ENCODE assay signal across 8 cellular contexts in the genomic region with DNA sequence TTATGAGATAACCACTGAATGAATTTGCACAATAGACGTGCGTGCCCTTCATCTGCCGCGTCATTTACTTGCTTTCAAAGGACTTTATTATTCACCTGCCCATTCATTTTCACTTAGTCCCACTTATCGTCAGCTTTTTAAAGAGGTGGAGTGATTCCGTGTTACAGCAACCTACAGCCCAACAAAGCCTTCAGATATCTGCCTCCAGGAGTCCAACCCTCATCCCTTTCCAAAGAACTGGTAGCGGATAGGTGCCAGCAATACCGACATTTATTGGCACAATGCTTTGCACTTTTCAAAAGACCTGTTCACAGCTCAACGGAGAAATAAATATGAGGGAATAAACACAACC. TPM values are rescaled to one million over a fixed set of nuclear protein-coding genes. Genes with fewer than 3 reads are reported as not detected.
A peak's percentile ranks its signal among the peaks of the same experiment; 100 is the strongest.
DNase-seq lines count a peak whose midpoint lies in the region; ATAC-seq lines count a peak whose summit lies in the region.

No MANE protein-coding gene starts in this region.

- ATAC-seq in GM18907 (IDR thresholded peaks at IDR 0.05; ENCODE audit: unreplicated experiment) = peak; percentile 6
- ATAC-seq in stimulated activated memory B cell treated with anti-CD40 and anti-IgM and Interleukin-4, amounts not matched to agents 10 μg/mL and 1 μg/mL and 100 μg/mL, for 72 hours = peak; percentile 1

- H3K27me3 ChIP-seq in adipocyte (replicated peaks; ENCODE audit: control insufficient read depth, insufficient read depth, low read length) = no peaks in the 10 kb centered on the region

- H3K27ac Mint-ChIP-seq in IgD-negative memory B cell (peak overlapping the region; percentile 88 to 95 (median 89)), immature natural killer cell (peak overlapping the region; percentile 91 to 97 (median 96))
- peak overlapping the region; percentile 83 for H3K27ac Mint-ChIP-seq in stimulated activated memory B cell treated with anti-CD40 and anti-IgM and Interleukin-4, amounts not matched to agents 10 μg/mL and 1 μg/mL and 100 μg/mL, for 72 hours

- H3K27me3 Mint-ChIP-seq in IgD-negative memory B cell = no peaks in the 10 kb centered on the region
- H3K27me3 Mint-ChIP-seq in immature natural killer cell (ENCODE audit: low read depth in 3 of 3) = peaks cover 0 to 4% (median 0%) of the 10 kb centered on the region in 3 donors
- H3K27me3 Mint-ChIP-seq in stimulated activated memory B cell treated with anti-CD40 and anti-IgM and Interleukin-4, amounts not matched to agents 10 μg/mL and 1 μg/mL and 100 μg/mL, for 72 hours = no peaks in the 10 kb centered on the region

- H3K4me3 ChIP-seq in adipocyte (ENCODE audit: low read length) = peak overlapping the region; percentile 97

- H3K36me3 Mint-ChIP-seq in IgD-negative memory B cell (peaks cover 5% of the 10 kb centered on the region), immature natural killer cell (peaks cover 0 to 3% (median 0%) of the 10 kb centered on the region in 3 donors)
- peaks cover 10% of the 10 kb centered on the region for H3K36me3 Mint-ChIP-seq in stimulated activated memory B cell treated with anti-CD40 and anti-IgM and Interleukin-4, amounts not matched to agents 10 μg/mL and 1 μg/mL and 100 μg/mL, for 72 hours

- peaks cover 2% of the 10 kb centered on the region for H3K36me3 ChIP-seq in adipocyte (ENCODE audit: control insufficient read depth, insufficient read depth, low read length, severe bottlenecking)

- peak overlapping the region; percentile 96 for H3K9ac ChIP-seq in adipocyte (ENCODE audit: low read length)

- peaks cover 26% of the 10 kb centered on the region for H3K4me1 ChIP-seq in adipocyte (ENCODE audit: control insufficient read depth, insufficient read depth, low read length)

- peak overlapping the region; percentile 92 to 100 (median 96) for H3K4me3 Mint-ChIP-seq in IgD-negative memory B cell
- H3K4me3 Mint-ChIP-seq in immature natural killer cell = peak overlapping the region; percentile 96 to 99 (median 97)
- H3K4me3 Mint-ChIP-seq in stimulated activated memory B cell treated with anti-CD40 and anti-IgM and Interleukin-4, amounts not matched to agents 10 μg/mL and 1 μg/mL and 100 μg/mL, for 72 hours = peak overlapping the region; percentile 95

- no peaks in the 10 kb centered on the region for H3K9me3 ChIP-seq in adipocyte (ENCODE audit: control insufficient read depth, low read length)

- DNase-seq in AG08396 (ENCODE audit: low spot score) = peak; percentile 18
- DNase-seq in adipocyte (ENCODE audit: low read depth) = no peak
- DNase-seq in immature natural killer cell = no peak
- DNase-seq in AML-193 (lab: John Stamatoyannopoulos, UW) = no peak
- no peak for DNase-seq in activated CD8-positive, alpha-beta memory T cell treated with anti-CD3 and anti-CD28 coated beads, Interleukin-2, amount 50 U/mL, for 4 hours

- peaks cover 38 to 46% (median 39%) of the 10 kb centered on the region in 3 donors for H3K4me1 Mint-ChIP-seq in IgD-negative memory B cell
- peaks cover 41 to 59% of the 10 kb centered on the region in 2 donors for H3K4me1 Mint-ChIP-seq in immature natural killer cell
- H3K4me1 Mint-ChIP-seq in stimulated activated memory B cell treated with anti-CD40 and anti-IgM and Interleukin-4, amounts not matched to agents 10 μg/mL and 1 μg/mL and 100 μg/mL, for 72 hours = peaks cover 31% of the 10 kb centered on the region

- no peaks in the 10 kb centered on the region for H3K9me3 Mint-ChIP-seq in IgD-negative memory B cell
- no peaks in the 10 kb centered on the region for H3K9me3 Mint-ChIP-seq in immature natural killer cell
- H3K9me3 Mint-ChIP-seq in stimulated activated memory B cell treated with anti-CD40 and anti-IgM and Interleukin-4, amounts not matched to agents 10 μg/mL and 1 μg/mL and 100 μg/mL, for 72 hours = no peaks in the 10 kb centered on the region

RNA-seq across cellular contexts. Expression of a gene that starts 0.8 kb away (rescaled TPM):
- polyA plus RNA-seq in IgD-negative memory B cell = 12.5 TPM
- 10 to 100 TPM; 10.4 to 17.6 (median 16.4) TPM for polyA plus RNA-seq in immature natural killer cell

RNA-seq across cellular contexts. Expression of a gene that starts 20.4 kb away (rescaled TPM):
- polyA plus RNA-seq in IgD-negative memory B cell = 12.3 TPM
- 1 to 10 TPM; 3.4 to 10.0 (median 5.7) TPM for polyA plus RNA-seq in immature natural killer cell
